8 cellular contexts compared by ENCODE assay signal in genomic region chr12:12813120-12814101, GRCh38. TPM values are rescaled to one million over a fixed set of nuclear protein-coding genes. Genes with fewer than 3 reads are reported as not detected.
DNase-seq lines count a peak whose midpoint lies in the region; ATAC-seq and TF ChIP-seq lines count a peak whose summit lies in the region.

Gene DDX47, plus strand, starts transcription at chr12:12813346. Its CDS starts 22 bp downstream, at chr12:12813368.

- H3K36me3 ChIP-seq in HUES6 (ENCODE audit: control insufficient read depth, insufficient read depth, low read length), result peaks cover 21% of the 10 kb centered on the region
- peaks cover 23% of the 10 kb centered on the region for H3K36me3 ChIP-seq in OCI-LY1 (ENCODE audit: insufficient read depth, low read length)

- H3K4me3 ChIP-seq in HUES6 (ENCODE audit: low read depth, low read length) (peak within 1 kb of the TSS; percentile 92), OCI-LY1 (ENCODE audit: low read depth, low read length, poor library complexity, severe bottlenecking) (peak within 1 kb of the TSS; percentile 99), mononuclear cell (ENCODE audit: low read length) (peak within 1 kb of the TSS; percentile 81)

- intact Hi-C loops in Calu3 (cut with micrococcal nuclease; ENCODE audit: unreplicated experiment), result loop anchor here (5.0 kb wide), 1 partner anchor 169 kb away; no protein-coding TSS in a partner anchor

- peak within 1 kb of the TSS; percentile 88 for H3K4me3 Mint-ChIP-seq in Calu3 (ENCODE audit: low read depth, unreplicated experiment)

- H3K9me3 Mint-ChIP-seq in Calu3 (ENCODE audit: low read depth, unreplicated experiment), result no peaks in the 10 kb centered on the region

- peak; percentile 98 for DNase-seq in Calu3
- peak; percentile 99 for DNase-seq in activated CD8-positive, alpha-beta memory T cell treated with anti-CD3 and anti-CD28 coated beads, Interleukin-2, amount 50 U/mL, for 48 hours
- peak; percentile 75 for DNase-seq in epidermal melanocyte (ENCODE audit: insufficient read length, low spot score)
- peak; percentile 89 to 93 for DNase-seq in stimulated activated CD8-positive, alpha-beta memory T cell treated with anti-CD3 and anti-CD28 coated beads, Interleukin-4, amount 100 ng/mL, for 1 hour (ENCODE audit: low read depth in 2 of 2, low spot score in 1 of 2)

- no peaks in the 10 kb centered on the region for H3K9me2 ChIP-seq in OCI-LY1 (ENCODE audit: low read depth, low read length)

- H3K27me3 ChIP-seq in HUES6 (ENCODE audit: control insufficient read depth, insufficient read depth, low read length) (no peaks in the 10 kb centered on the region), OCI-LY1 (ENCODE audit: insufficient read depth, low read length) (no peaks in the 10 kb centered on the region), mononuclear cell (ENCODE audit: insufficient read depth, low read length) (no peaks in the 10 kb centered on the region)

- H3K79me2 ChIP-seq in OCI-LY1 (ENCODE audit: insufficient read depth, low read length), result peaks cover 30% of the 10 kb centered on the region

- H3K4me1 ChIP-seq in HUES6 (ENCODE audit: control insufficient read depth, insufficient read depth, low read length), result peaks cover 7% of the 10 kb centered on the region; the same call in 1 of the 2 replicates
- peaks cover 13% of the 10 kb centered on the region for H3K4me1 ChIP-seq in OCI-LY1 (ENCODE audit: insufficient read depth, low read length, severe bottlenecking)
- peaks cover 45% of the 10 kb centered on the region for H3K4me1 ChIP-seq in mononuclear cell (ENCODE audit: insufficient read depth, low read length)

- TF ChIP-seq CTCF in Calu3 (IDR thresholded peaks at IDR 0.05; ENCODE audit: unreplicated experiment) (peak; percentile 92), OCI-LY1 (IDR thresholded peaks at IDR 0.05; ENCODE audit: low read length) (peak; percentile 84)

- peaks cover 53% of the 10 kb centered on the region for H3K36me3 Mint-ChIP-seq in Calu3 (ENCODE audit: insufficient read depth, unreplicated experiment)

- H2AFZ ChIP-seq in OCI-LY1 (ENCODE audit: low read length), result no peak within 1 kb of the TSS

- CTCF ChIA-PET in Calu3 (lab: Charles Lee), result interaction anchor here (1.2 to 2.8 kb wide), 9 partner anchors 10 to 162 kb away, joined by 3 to 17 read pairs (median 4); partner anchors contain the start of gene GPRC5A

- H3K9ac ChIP-seq in HUES6 (ENCODE audit: low read length) (peak within 1 kb of the TSS; percentile 95), OCI-LY1 (ENCODE audit: low read length) (peak within 1 kb of the TSS; percentile 97)

- H4K20me1 ChIP-seq in OCI-LY1 (ENCODE audit: insufficient read depth, low read length), result no peaks in the 10 kb centered on the region

- TSS peak; percentile 71 for BruUV-seq in Calu3 (replicated peaks; lab: Mats Ljungman, UMichigan)

- peak within 1 kb of the TSS; percentile 100 for H3K4me2 ChIP-seq in OCI-LY1 (ENCODE audit: low read length)

- peak within 1 kb of the TSS; percentile 65 for H3K27ac ChIP-seq in HUES6 (ENCODE audit: low read depth, low read length)
- peak within 1 kb of the TSS; percentile 3 for H3K27ac ChIP-seq in OCI-LY1 (ENCODE audit: low read depth, low read length, poor library complexity, severe bottlenecking)

- no peaks in the 10 kb centered on the region for H3K27me3 Mint-ChIP-seq in Calu3 (ENCODE audit: unreplicated experiment)

- H3K4me1 Mint-ChIP-seq in Calu3 (ENCODE audit: low read depth, unreplicated experiment), result peaks cover 56% of the 10 kb centered on the region

- no peaks in the 10 kb centered on the region for H3F3A ChIP-seq in OCI-LY1 (ENCODE audit: insufficient read depth, low read length)

- ATAC-seq in GM21367 (IDR thresholded peaks at IDR 0.05; ENCODE audit: unreplicated experiment), result peak; percentile 76

- H3K27ac Mint-ChIP-seq in Calu3 (ENCODE audit: unreplicated experiment), result peak within 1 kb of the TSS; percentile 95

- H3K9me3 ChIP-seq in HUES6 (ENCODE audit: control insufficient read depth, insufficient read depth, low read depth, low read length) (no peaks in the 10 kb centered on the region), OCI-LY1 (ENCODE audit: low read length) (no peaks in the 10 kb centered on the region), mononuclear cell (ENCODE audit: low read depth, low read length) (no peaks in the 10 kb centered on the region)

RNA-seq across cellular contexts. Expression of gene DDX47, which starts in this region (rescaled TPM):
- total RNA-seq in Calu3 (2022) (60.2 and 60.5 TPM in 2 replicates), mononuclear cell (188 TPM)

Comparison
In these comparisons a context has a peak if more than half of its experiments do, and no peak if none do; other contexts are left out.
1. Peak in every context shown above with its lines: DNase-seq, ATAC-seq, H3K4me3 ChIP-seq and H3K27ac ChIP-seq.